In the genomic region with DNA sequence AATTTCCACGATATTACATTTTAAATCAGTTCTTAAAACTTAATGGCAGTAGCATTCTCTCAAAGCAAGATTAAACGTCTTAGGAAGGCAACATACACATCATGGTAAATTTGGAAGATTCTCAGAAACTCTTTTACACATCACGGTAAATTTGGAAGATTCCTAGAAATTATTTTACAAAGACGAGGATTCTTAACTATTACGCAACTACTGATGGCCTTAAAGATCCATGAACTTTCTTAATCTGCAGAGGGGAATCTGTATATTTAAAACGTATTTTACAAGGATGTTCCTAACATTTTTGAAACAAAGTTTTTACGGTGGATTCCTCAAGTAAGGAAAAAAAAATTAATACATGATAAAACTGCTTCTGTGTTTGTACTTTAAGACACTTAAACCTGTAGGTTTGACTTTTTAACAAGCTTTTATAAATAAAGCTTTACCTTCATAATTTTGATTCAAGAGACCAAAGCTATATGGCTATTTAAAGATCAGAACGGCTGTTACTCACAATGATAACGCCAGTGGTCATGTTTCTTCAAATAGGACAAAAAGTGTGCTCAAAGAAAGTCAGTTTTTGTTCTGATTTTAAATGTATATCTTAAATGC, we compare ENCODE assay signal across 8 cellular contexts. TPM values are rescaled to one million over a fixed set of nuclear protein-coding genes. Genes with fewer than 3 reads are reported as not detected.
A peak's percentile ranks its signal among the peaks of the same experiment; 100 is the strongest.
DNase-seq lines count a peak whose midpoint lies in the region; TF ChIP-seq lines count a peak whose summit lies in the region.

No MANE protein-coding gene starts in this region.

- peak overlapping the region; percentile 90 for H3K27ac ChIP-seq in SK-N-MC
- H3K27ac ChIP-seq in skeletal muscle tissue (ENCODE audit: low read depth, low read length), result no peak overlapping the region

- H3K4me1 Mint-ChIP-seq in T-helper 1 cell treated with Interleukin-12 subunit alpha and Interleukin-12 subunit beta and Interleukin-4 antibody, amounts not matched to agents 30 μg/mL and 1 μg/mL, for 36 hours (ENCODE audit: low read depth), result peaks cover 35% of the 10 kb centered on the region

- peak overlapping the region; percentile 98 for H3K9ac ChIP-seq in SK-N-MC (ENCODE audit: insufficient read length)
- peak overlapping the region in 2 of 3 donors; percentile 100 for H3K9ac ChIP-seq in skeletal muscle tissue (ENCODE audit: low read depth in 1 of 3, low read length in 3 of 3)

- H3K9me3 ChIP-seq in SK-N-MC (ENCODE audit: low read depth, low read length), result peaks cover 2% of the 10 kb centered on the region; the same call in 1 of the 2 replicates
- no peaks in the 10 kb centered on the region for H3K9me3 ChIP-seq in skeletal muscle tissue (ENCODE audit: control insufficient read depth in 3 of 3, low read length in 3 of 3)

- peaks cover 22% of the 10 kb centered on the region for H3K36me3 ChIP-seq in SK-N-MC (ENCODE audit: insufficient read depth, low read length)
- H3K36me3 ChIP-seq in skeletal muscle tissue (ENCODE audit: control insufficient read depth in 3 of 3, insufficient read depth in 3 of 3, low read length in 3 of 3), result peaks cover 0 to 4% (median 0%) of the 10 kb centered on the region in 3 donors

- peak overlapping the region; percentile 99 for H3K4me3 Mint-ChIP-seq in T-helper 1 cell treated with Interleukin-12 subunit alpha and Interleukin-12 subunit beta and Interleukin-4 antibody, amounts not matched to agents 30 μg/mL and 1 μg/mL, for 36 hours

- no peak for TF ChIP-seq CTCF in fibroblast of pulmonary artery (IDR thresholded peaks at IDR 0.05; ENCODE audit: low read length, missing control alignments)

- H3K27ac Mint-ChIP-seq in T-helper 1 cell treated with Interleukin-12 subunit alpha and Interleukin-12 subunit beta and Interleukin-4 antibody, amounts not matched to agents 30 μg/mL and 1 μg/mL, for 36 hours, result no peak overlapping the region

- DNase-seq in T-helper 1 cell, result no peak
- no peak for DNase-seq in SK-N-MC (ENCODE audit: low read depth, low spot score)
- no peak for DNase-seq in fibroblast of pulmonary artery (ENCODE audit: low read depth)
- no peak for DNase-seq in DMS53 treated with DMSO at 0.1 percent for 48 hours (lab: John Stamatoyannopoulos, UW; ENCODE audit: unreplicated experiment)
- DNase-seq in A172 (ENCODE audit: low spot score), result no peak
- DNase-seq in hippocampal formation (lab: John Stamatoyannopoulos, UW), result no peak

- no peaks in the 10 kb centered on the region for H3K27me3 ChIP-seq in skeletal muscle tissue (ENCODE audit: control insufficient read depth in 3 of 3, insufficient read depth in 3 of 3, low read length in 3 of 3)

- peaks cover 9% of the 10 kb centered on the region for H3K36me3 Mint-ChIP-seq in T-helper 1 cell treated with Interleukin-12 subunit alpha and Interleukin-12 subunit beta and Interleukin-4 antibody, amounts not matched to agents 30 μg/mL and 1 μg/mL, for 36 hours (ENCODE audit: low read depth)

- peaks cover 9 to 14% (median 13%) of the 10 kb centered on the region in 3 donors for H3K4me1 ChIP-seq in skeletal muscle tissue (ENCODE audit: control insufficient read depth in 3 of 3, insufficient read depth in 3 of 3, low read length in 3 of 3)

- H3K4me3 ChIP-seq in SK-N-MC (peak overlapping the region; percentile 99), fibroblast of pulmonary artery (replicated peaks; ENCODE audit: low read depth, low read length) (peak overlapping the region; percentile 100), skeletal muscle tissue (ENCODE audit: low read length in 3 of 3) (peak overlapping the region in 1 of 3 donors; percentile 99)

- no peaks in the 10 kb centered on the region for H3K9me3 Mint-ChIP-seq in T-helper 1 cell treated with Interleukin-12 subunit alpha and Interleukin-12 subunit beta and Interleukin-4 antibody, amounts not matched to agents 30 μg/mL and 1 μg/mL, for 36 hours

- H3K27me3 Mint-ChIP-seq in T-helper 1 cell treated with Interleukin-12 subunit alpha and Interleukin-12 subunit beta and Interleukin-4 antibody, amounts not matched to agents 30 μg/mL and 1 μg/mL, for 36 hours (ENCODE audit: low read depth), result no peaks in the 10 kb centered on the region

RNA-seq across cellular contexts. Expression of a gene that starts 1.7 kb away (rescaled TPM):
- total RNA-seq in skeletal muscle tissue, result 35.0 TPM
- total RNA-seq in A172 (2014; rRNA removed; shearing (Covaris generic)), result 41.1 and 43.1 TPM in 2 replicates

RNA-seq across cellular contexts. Expression of a gene that starts 15.2 kb away (rescaled TPM):
- total RNA-seq in skeletal muscle tissue, result 169 TPM
- total RNA-seq in A172 (2014; rRNA removed; shearing (Covaris generic)), result 368 and 390 TPM in 2 replicates
